ENCODE assay signal across 8 cellular contexts in genomic region chr1:9031077-9031476, GRCh38. TPM values are rescaled to one million over a fixed set of nuclear protein-coding genes. Genes with fewer than 3 reads are reported as not detected.
"Had no signal": no experiment of that assay in that cellular context is flagged by ENCODE, and none has a peak within 500 bp of the region (broad histone marks: within the 10 kb centered on the region; RNA-seq: fewer than 3 reads in every experiment).

No MANE protein-coding gene starts in this region.

RNA-seq across cellular contexts. Expression of gene SLC2A7, which starts 4.9 kb away (rescaled TPM):
- total RNA-seq: LHCN-M2, MCF 10A, NCI-H460, OCI-LY7, PC-9, RPMI7951, SJCRH30, SK-MEL-5 had no signal

RNA-seq across cellular contexts. Expression of gene SLC2A5, which starts 38.4 kb away (rescaled TPM):
- total RNA-seq: NCI-H460, PC-9, SJCRH30 had no signal
